23 cellular contexts compared by ENCODE assay signal in the genomic region with DNA sequence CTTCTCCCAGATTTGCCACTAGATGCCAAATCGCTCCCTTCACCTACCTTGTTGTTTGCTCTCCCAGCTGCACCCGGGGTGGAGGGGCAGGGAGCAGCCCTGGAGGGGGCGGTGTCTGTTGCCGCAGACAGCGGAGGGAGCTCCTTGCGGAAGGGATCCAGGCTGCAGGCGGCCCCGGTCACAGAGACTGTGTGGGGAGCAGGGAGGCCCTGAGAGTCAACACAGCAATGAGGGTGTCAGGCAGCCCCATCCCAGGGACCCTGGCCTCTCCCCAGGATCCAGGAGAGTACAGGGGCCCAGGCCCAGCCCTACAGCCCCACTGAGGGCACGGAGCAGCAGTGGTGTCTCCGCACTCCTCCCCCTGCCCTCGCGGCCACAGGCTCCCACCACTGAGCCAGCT. TPM values are rescaled to one million over a fixed set of nuclear protein-coding genes. Genes with fewer than 3 reads are reported as not detected.
DNase-seq lines count a peak whose midpoint lies in the region; ATAC-seq, FAIRE-seq and TF ChIP-seq lines count a peak whose summit lies in the region.
"Had no signal": no experiment of that assay in that cellular context is flagged by ENCODE, and none has a peak within 500 bp of the region (broad histone marks: within the 10 kb centered on the region; RNA-seq: fewer than 3 reads in every experiment).

No MANE protein-coding gene starts in this region.

- CTCF ChIA-PET in SK-N-SH (lab: Yijun Ruan, JAX), result interaction anchor here (1.3 to 1.5 kb wide), 2 partner anchors 42 to 514 kb away, joined by 3 to 4 read pairs; no protein-coding TSS in a partner anchor
- CTCF ChIA-PET in activated naive CD4-positive, alpha-beta T cell treated with anti-CD3 and anti-CD28 coated beads for 36 hours (lab: Charles Lee), result interaction anchor here (1.0 kb wide), 1 partner anchor 42 kb away, joined by 3 read pairs; no protein-coding TSS in a partner anchor

- no peak overlapping the region for H3K4me3 ChIP-seq in SK-N-SH (ENCODE audit: low read depth in 2 of 2, low read length in 1 of 2)
- no peak overlapping the region for H3K4me3 ChIP-seq in neutrophil (ENCODE audit: low read depth in 1 of 2, low read length in 1 of 2)
- H3K4me3 ChIP-seq: right lobe of liver, testis had no signal

- peaks cover 60% of the 10 kb centered on the region for H3K36me3 Mint-ChIP-seq in dendritic cell treated with granulocyte-macrophage colony-stimulating factor and Interleukin-4, amounts not matched to agents 40 ng/mL and 50 ng/mL, for 4 days (ENCODE audit: low read depth)
- H3K36me3 Mint-ChIP-seq in activated naive CD4-positive, alpha-beta T cell treated with anti-CD3 and anti-CD28 coated beads for 36 hours (ENCODE audit: low read depth), result peaks cover 14% of the 10 kb centered on the region

- POLR2A ChIA-PET in SK-N-SH (lab: Yijun Ruan, JAX), result no interaction called here

- TF ChIP-seq EP300 in SK-N-SH (IDR thresholded peaks at IDR 0.05; ENCODE audit: borderline replicate concordance in 1 of 2, low read depth in 1 of 2, low read length in 1 of 2), result no peak

- H3K4me3 Mint-ChIP-seq in dendritic cell treated with granulocyte-macrophage colony-stimulating factor and Interleukin-4, amounts not matched to agents 40 ng/mL and 50 ng/mL, for 4 days, result peak overlapping the region; percentile 37
- no peak overlapping the region for H3K4me3 Mint-ChIP-seq in activated naive CD4-positive, alpha-beta T cell treated with anti-CD3 and anti-CD28 coated beads for 36 hours
- H3K4me3 Mint-ChIP-seq: activated CD4-positive, alpha-beta T cell treated with anti-CD3 and anti-CD28 coated beads for 36 hours had no signal

- H3K4me1 ChIP-seq in SK-N-SH (ENCODE audit: control insufficient read depth in 1 of 2, insufficient read depth in 2 of 2, low read depth in 1 of 2, low read length in 1 of 2), result no peaks in the 10 kb centered on the region; a peak in 1 of 4 replicates
- peaks cover 0 to 24% of the 10 kb centered on the region in 2 experiments for H3K4me1 ChIP-seq in neutrophil (ENCODE audit: control insufficient read depth in 1 of 2, insufficient read depth in 1 of 2, low read depth in 1 of 2, low read length in 1 of 2)
- H3K4me1 ChIP-seq: right lobe of liver had no signal

- FAIRE-seq in urothelium cell line (lab: Jason Lieb, UNC), result peak; percentile 13
- FAIRE-seq: GM18507 had no signal

- H3K27ac ChIP-seq in SK-N-SH (ENCODE audit: low read depth in 2 of 2, low read length in 1 of 2), result no peak overlapping the region
- peak overlapping the region; percentile 36 for H3K27ac ChIP-seq in neutrophil
- H3K27ac ChIP-seq: 22Rv1, epithelial cell of prostate, right lobe of liver, testis had no signal

- 91% methylated on average over 11 of the region's 12 CpGs for WGBS in SK-N-SH (ENCODE audit: low lambda C conversion rate)

- no peaks in the 10 kb centered on the region for H3K9me3 ChIP-seq in SK-N-SH
- no peaks in the 10 kb centered on the region for H3K9me3 ChIP-seq in neutrophil
- H3K9me3 ChIP-seq: right lobe of liver, testis had no signal

- H3K9me2 ChIP-seq in SK-N-SH, result no peaks in the 10 kb centered on the region

- TF ChIP-seq RAD21 in SK-N-SH (IDR thresholded peaks at IDR 0.05; ENCODE audit: low read length), result no peak

- H3K27ac Mint-ChIP-seq in dendritic cell treated with granulocyte-macrophage colony-stimulating factor and Interleukin-4, amounts not matched to agents 40 ng/mL and 50 ng/mL, for 4 days, result peak overlapping the region; percentile 80
- no peak overlapping the region for H3K27ac Mint-ChIP-seq in activated naive CD4-positive, alpha-beta T cell treated with anti-CD3 and anti-CD28 coated beads for 36 hours
- H3K27ac Mint-ChIP-seq: activated CD4-positive, alpha-beta T cell treated with anti-CD3 and anti-CD28 coated beads for 36 hours had no signal

- peaks cover 70% of the 10 kb centered on the region for H3K4me1 Mint-ChIP-seq in dendritic cell treated with granulocyte-macrophage colony-stimulating factor and Interleukin-4, amounts not matched to agents 40 ng/mL and 50 ng/mL, for 4 days (ENCODE audit: low read depth)
- peaks cover 31% of the 10 kb centered on the region for H3K4me1 Mint-ChIP-seq in activated naive CD4-positive, alpha-beta T cell treated with anti-CD3 and anti-CD28 coated beads for 36 hours (ENCODE audit: low read depth)

- peaks cover 4 to 26% of the 10 kb centered on the region in 2 experiments for H3K36me3 ChIP-seq in SK-N-SH (replicated peaks in 1 of 2; ENCODE audit: control insufficient read depth in 1 of 2, insufficient read depth in 2 of 2, low read length in 1 of 2)
- H3K36me3 ChIP-seq in neutrophil, result peaks cover 8% of the 10 kb centered on the region
- H3K36me3 ChIP-seq: right lobe of liver had no signal

- H3K27me3 ChIP-seq in SK-N-SH (ENCODE audit: insufficient read depth) (no peaks in the 10 kb centered on the region), neutrophil (no peaks in the 10 kb centered on the region)
- H3K27me3 ChIP-seq: right lobe of liver, testis had no signal

- no peaks in the 10 kb centered on the region for H3F3A ChIP-seq in SK-N-SH (replicated peaks; ENCODE audit: insufficient read depth)

- DNase-seq in SK-N-SH, result peak; percentile 36
- DNase-seq in urothelium cell line (ENCODE audit: low spot score), result no peak
- no peak for DNase-seq in NCI-H2029 (lab: John Stamatoyannopoulos, UW)
- DNase-seq in cerebellar cortex (ENCODE audit: low spot score), result no peak
- DNase-seq in activated naive CD4-positive, alpha-beta T cell treated with anti-CD3 and anti-CD28 coated beads for 36 hours, result no peak
- DNase-seq: activated CD4-positive, alpha-beta T cell treated with anti-CD3 and anti-CD28 coated beads for 36 hours; activated naive CD4-positive, alpha-beta T cell treated with Interleukin-2 at 50 U/mL for 16 hours; activated T-cell treated with anti-CD3 and anti-CD28 coated beads, Interleukin-2, amount 50 U/mL, for 48 hours; amniotic stem cell; GDM1; KG1; NCI-H1436 treated with DMSO at 0.1 percent for 48 hours; NCI-H2171; NCI-H524 treated with DMSO at 0.1 percent for 48 hours had no signal

- H4K20me1 ChIP-seq in SK-N-SH (ENCODE audit: insufficient read depth), result no peaks in the 10 kb centered on the region

- peaks cover 2% of the 10 kb centered on the region for H3K27me3 Mint-ChIP-seq in dendritic cell treated with granulocyte-macrophage colony-stimulating factor and Interleukin-4, amounts not matched to agents 40 ng/mL and 50 ng/mL, for 4 days
- H3K27me3 Mint-ChIP-seq in activated naive CD4-positive, alpha-beta T cell treated with anti-CD3 and anti-CD28 coated beads for 36 hours (ENCODE audit: low read depth), result no peaks in the 10 kb centered on the region
- H3K27me3 Mint-ChIP-seq: activated CD4-positive, alpha-beta T cell treated with anti-CD3 and anti-CD28 coated beads for 36 hours had no signal

- H3K79me2 ChIP-seq in SK-N-SH (ENCODE audit: insufficient read depth), result no peaks in the 10 kb centered on the region

- no peak for ATAC-seq in SK-N-SH treated with all-trans-retinoic acid at 6 μM for 48 hours
- ATAC-seq: activated CD4-positive, alpha-beta T cell treated with anti-CD3 and anti-CD28 coated beads for 36 hours; HCT116 had no signal

- intact Hi-C loops in dendritic cell treated with granulocyte-macrophage colony-stimulating factor and Interleukin-4, amounts not matched to agents 40 ng/mL and 50 ng/mL, for 4 days (cut with micrococcal nuclease), result no loop called here
- intact Hi-C loops in activated naive CD4-positive, alpha-beta T cell treated with anti-CD3 and anti-CD28 coated beads for 36 hours (cut with micrococcal nuclease), result no loop called here

- no peak overlapping the region for H2AFZ ChIP-seq in SK-N-SH (ENCODE audit: low read depth)

- no peak overlapping the region for H3K4me2 ChIP-seq in SK-N-SH

- TF ChIP-seq CTCF in SK-N-SH (IDR thresholded peaks at IDR 0.05) (no peak), neutrophil (IDR thresholded peaks at IDR 0.05) (no peak)

- H3K9me3 Mint-ChIP-seq in dendritic cell treated with granulocyte-macrophage colony-stimulating factor and Interleukin-4, amounts not matched to agents 40 ng/mL and 50 ng/mL, for 4 days, result no peaks in the 10 kb centered on the region
- H3K9me3 Mint-ChIP-seq in activated naive CD4-positive, alpha-beta T cell treated with anti-CD3 and anti-CD28 coated beads for 36 hours, result no peaks in the 10 kb centered on the region

- H3K9ac ChIP-seq in SK-N-SH, result no peak overlapping the region

TF ChIP-seq in SK-N-SH, 30 proteins besides CTCF, POLR2A, EP300 and RAD21 (continues in another document):
- TF ChIP-seq FOXJ3 (CRISPR knock-in tag; IDR thresholded peaks at IDR 0.05), result no peak
- no peak for TF ChIP-seq CHD2 (IDR thresholded peaks at IDR 0.05; ENCODE audit: low read length, partially characterized antibody)
- TF ChIP-seq FOSL2 (IDR thresholded peaks at IDR 0.05; ENCODE audit: borderline replicate concordance, low read depth), result no peak
- TF ChIP-seq, protein P1, sequence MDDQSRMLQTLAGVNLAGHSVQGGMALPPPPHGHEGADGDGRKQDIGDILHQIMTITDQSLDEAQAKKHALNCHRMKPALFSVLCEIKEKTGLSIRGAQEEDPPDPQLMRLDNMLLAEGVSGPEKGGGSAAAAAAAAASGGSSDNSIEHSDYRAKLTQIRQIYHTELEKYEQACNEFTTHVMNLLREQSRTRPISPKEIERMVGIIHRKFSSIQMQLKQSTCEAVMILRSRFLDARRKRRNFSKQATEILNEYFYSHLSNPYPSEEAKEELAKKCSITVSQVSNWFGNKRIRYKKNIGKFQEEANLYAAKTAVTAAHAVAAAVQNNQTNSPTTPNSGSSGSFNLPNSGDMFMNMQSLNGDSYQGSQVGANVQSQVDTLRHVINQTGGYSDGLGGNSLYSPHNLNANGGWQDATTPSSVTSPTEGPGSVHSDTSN (IDR thresholded peaks at IDR 0.05), result no peak
- TF ChIP-seq NFIC (IDR thresholded peaks at IDR 0.05; ENCODE audit: borderline replicate concordance), result no peak

TF ChIP-seq in SK-N-SH treated with all-trans-retinoic acid at 6 μM for 48 hours, 23 proteins besides CTCF, POLR2A, EP300 and RAD21:
- TF ChIP-seq SNAI2 (CRISPR knock-in tag; IDR thresholded peaks at IDR 0.05) (no peak), CSDC2 (CRISPR knock-in tag; IDR thresholded peaks at IDR 0.05) (no peak), GLIS3 (CRISPR knock-in tag; IDR thresholded peaks at IDR 0.05) (no peak), ISL1 (CRISPR knock-in tag; IDR thresholded peaks at IDR 0.05) (no peak)
TF ChIP-seq in SK-N-SH treated with all-trans-retinoic acid at 6 μM for 48 hours: peak in this region for 0.

RNA-seq across cellular contexts. Expression of gene CHMP6, which starts 50.5 kb away (rescaled TPM):
- 44.1 and 44.3 TPM in 2 replicates for polyA plus RNA-seq in SK-N-SH (2012; rRNA removed)
- polyA plus RNA-seq in SK-N-SH (2012; cell fraction: cytosol; rRNA removed), result 39.4 and 46.0 TPM in 2 replicates
- 24.7 and 32.2 TPM in 2 replicates for polyA plus RNA-seq in SK-N-SH (2012; cell fraction: nucleus; rRNA removed)
- total RNA-seq in activated naive CD4-positive, alpha-beta T cell treated with anti-CD3 and anti-CD28 coated beads for 36 hours, result 10 to 100 TPM; 10.1 to 10.6 TPM
